ENCODE assay signal across 29 cellular contexts in genomic region chr17:19366637-19366972, GRCh38. TPM values are rescaled to one million over a fixed set of nuclear protein-coding genes. Genes with fewer than 3 reads are reported as not detected.
"Had no signal": no experiment of that assay in that cellular context is flagged by ENCODE, and none has a peak within 500 bp of the region (broad histone marks: within the 10 kb centered on the region; RNA-seq: fewer than 3 reads in every experiment).

No MANE protein-coding gene starts in this region.

- H3K36me3 Mint-ChIP-seq: activated CD8-positive, alpha-beta memory T cell treated with anti-CD3 and anti-CD28 coated beads, Interleukin-2, amount 10 ng/mL, durations not matched to agents 7 days and 5 days; activated naive CD4-positive, alpha-beta T cell treated with anti-CD3 and anti-CD28 coated beads, Interleukin-2, amount 50 U/mL, for 72 hours had no signal

- H3K36me3 ChIP-seq: ascending aorta, Peyer's patch, SJSA1 had no signal

- H3K27me3 Mint-ChIP-seq: central memory CD8-positive, alpha-beta T cell had no signal

- H3K4me3 ChIP-seq: ascending aorta, body of pancreas, Peyer's patch, SJSA1 had no signal

- ATAC-seq: activated CD4-positive, CD25-positive, alpha-beta regulatory T cell treated with anti-CD3 and anti-CD28 coated beads, Interleukin-2, amount 50 U/mL, for 24 hours; activated CD8-positive, alpha-beta memory T cell treated with anti-CD3 and anti-CD28 coated beads, Interleukin-2, amount 10 ng/mL, durations not matched to agents 7 days and 5 days; activated naive CD4-positive, alpha-beta T cell treated with anti-CD3 and anti-CD28 coated beads, Interleukin-2, amount 50 U/mL, for 72 hours; activated naive CD8-positive, alpha-beta T cell treated with anti-CD3 and anti-CD28 coated beads, Interleukin-2, amount 50 U/mL, for 24 hours; body of pancreas; SK-N-SH treated with all-trans-retinoic acid at 6 μM for 48 hours had no signal

- H3K27me3 ChIP-seq: ascending aorta, body of pancreas, Peyer's patch, SJSA1 had no signal

- H3K4me3 Mint-ChIP-seq: activated CD8-positive, alpha-beta memory T cell treated with anti-CD3 and anti-CD28 coated beads, Interleukin-2, amount 10 ng/mL, durations not matched to agents 7 days and 5 days; activated naive CD8-positive, alpha-beta T cell treated with anti-CD3 and anti-CD28 coated beads, Interleukin-2, amount 50 U/mL, for 24 hours; activated T-cell treated with anti-CD3 and anti-CD28 coated beads, Interleukin-2, amount 50 U/mL, for 24 hours; activated T-helper 1 cell treated with anti-CD3 and anti-CD28 coated beads, Interleukin-12 subunit alpha, Interleukin-12 subunit beta, Interleukin-2, Interleukin-4 antibody, amounts not matched to agents 30 ng/mL and 10 ng/mL and 1 ng/mL, durations not matched to agents 14 hours and 24 hours and 36 hours; central memory CD8-positive, alpha-beta T cell had no signal

- H3K9me3 Mint-ChIP-seq: activated naive CD4-positive, alpha-beta T cell treated with anti-CD3 and anti-CD28 coated beads, Interleukin-2, amount 50 U/mL, for 72 hours; activated naive CD8-positive, alpha-beta T cell treated with anti-CD3 and anti-CD28 coated beads, Interleukin-2, amount 50 U/mL, for 24 hours; activated T-cell treated with anti-CD3 and anti-CD28 coated beads, Interleukin-2, amount 50 U/mL, for 24 hours; activated T-helper 1 cell treated with anti-CD3 and anti-CD28 coated beads, Interleukin-12 subunit alpha, Interleukin-12 subunit beta, Interleukin-2, Interleukin-4 antibody, amounts not matched to agents 30 ng/mL and 10 ng/mL and 1 ng/mL, durations not matched to agents 14 hours and 24 hours and 36 hours; central memory CD8-positive, alpha-beta T cell had no signal

- H3K9me3 ChIP-seq: ascending aorta, body of pancreas, Peyer's patch, SJSA1 had no signal

- H3K4me1 ChIP-seq: ascending aorta had no signal

- H3K27ac ChIP-seq: ascending aorta, body of pancreas, KMS-11, Peyer's patch, RWPE1, SJSA1 had no signal

- DNase-seq: activated CD4-positive, alpha-beta T cell treated with anti-CD3 and anti-CD28 coated beads for 48 hours; activated CD4-positive, alpha-beta T cell treated with anti-CD3 and anti-CD28 coated beads, Interleukin-2, amount 50 U/mL, for 48 hours; activated CD8-positive, alpha-beta memory T cell treated with anti-CD3 and anti-CD28 coated beads, Interleukin-2, amount 10 ng/mL, durations not matched to agents 7 days and 5 days; activated effector memory CD4-positive, alpha-beta T cell treated with anti-CD3 and anti-CD28 coated beads, Interleukin-2, amount 50 U/mL, for 16 hours; activated naive CD4-positive, alpha-beta T cell treated with Interleukin-2 at 50 U/mL for 16 hours; activated naive CD8-positive, alpha-beta T cell treated with anti-CD3 and anti-CD28 coated beads, Interleukin-2, amount 50 U/mL, for 24 hours; activated T-cell treated with anti-CD3 and anti-CD28 coated beads, Interleukin-2, amount 50 U/mL, for 24 hours; amniotic stem cell; body of pancreas; NCI-H1092; NCI-H1417; NCI-H1694; NCI-H2029; NCI-H446; NCI-H524; SHP77; SW 1271 had no signal

- H3K27ac Mint-ChIP-seq: activated CD8-positive, alpha-beta memory T cell treated with anti-CD3 and anti-CD28 coated beads, Interleukin-2, amount 10 ng/mL, durations not matched to agents 7 days and 5 days; activated naive CD8-positive, alpha-beta T cell treated with anti-CD3 and anti-CD28 coated beads, Interleukin-2, amount 50 U/mL, for 24 hours; activated T-cell treated with anti-CD3 and anti-CD28 coated beads, Interleukin-2, amount 50 U/mL, for 24 hours; activated T-helper 1 cell treated with anti-CD3 and anti-CD28 coated beads, Interleukin-12 subunit alpha, Interleukin-12 subunit beta, Interleukin-2, Interleukin-4 antibody, amounts not matched to agents 30 ng/mL and 10 ng/mL and 1 ng/mL, durations not matched to agents 14 hours and 24 hours and 36 hours had no signal

RNA-seq across cellular contexts. Expression of gene MFAP4, which starts 20.4 kb away (rescaled TPM):
- total RNA-seq: activated CD8-positive, alpha-beta memory T cell treated with anti-CD3 and anti-CD28 coated beads, Interleukin-2, amount 10 ng/mL, durations not matched to agents 7 days and 5 days; activated naive CD4-positive, alpha-beta T cell treated with anti-CD3 and anti-CD28 coated beads, Interleukin-2, amount 50 U/mL, for 72 hours; activated T-helper 1 cell treated with anti-CD3 and anti-CD28 coated beads, Interleukin-12 subunit alpha, Interleukin-12 subunit beta, Interleukin-2, Interleukin-4 antibody, amounts not matched to agents 30 ng/mL and 10 ng/mL and 1 ng/mL, durations not matched to agents 14 hours and 24 hours and 36 hours; MCF 10A; T-helper 1 cell treated with Interleukin-12 subunit alpha and Interleukin-12 subunit beta and Interleukin-4 antibody, amounts not matched to agents 30 ng/mL and 1 ng/mL, for 36 hours had no signal

RNA-seq across cellular contexts. Expression of gene RNF112, which starts 44.4 kb away (rescaled TPM):
- total RNA-seq: activated T-helper 1 cell treated with anti-CD3 and anti-CD28 coated beads, Interleukin-12 subunit alpha, Interleukin-12 subunit beta, Interleukin-2, Interleukin-4 antibody, amounts not matched to agents 30 ng/mL and 10 ng/mL and 1 ng/mL, durations not matched to agents 14 hours and 24 hours and 36 hours; MCF 10A; SJSA1 had no signal
